ENCODE assay signal across 8 cellular contexts in genomic region chr4:2931765-2932560, GRCh38. TPM values are rescaled to one million over a fixed set of nuclear protein-coding genes. Genes with fewer than 3 reads are reported as not detected.
DNase-seq lines count a peak whose midpoint lies in the region; ATAC-seq and TF ChIP-seq lines count a peak whose summit lies in the region.

No MANE protein-coding gene starts in this region.

- H3K36me3 Mint-ChIP-seq in HFFc6 (ENCODE audit: low read depth): peaks cover 39% of the 10 kb centered on the region

- H3K4me3 ChIP-seq in SK-N-MC (no peak overlapping the region), body of pancreas (no peak overlapping the region), mucosa of stomach (ENCODE audit: low read length) (no peak overlapping the region), hepatocyte (no peak overlapping the region)

- H3K27ac ChIP-seq in SK-N-MC: peak overlapping the region; percentile 46
- H3K27ac ChIP-seq in body of pancreas: peak overlapping the region in 2 of 4 donors; percentile 77 to 92
- H3K27ac ChIP-seq in hepatocyte: no peak overlapping the region

- H3K9me3 Mint-ChIP-seq in HFFc6: no peaks in the 10 kb centered on the region; the same call in 1 of the 2 replicates

- H3K79me2 ChIP-seq in hepatocyte: peaks cover 28% of the 10 kb centered on the region

- H3K27me3 Mint-ChIP-seq in HFFc6 (ENCODE audit: insufficient read depth): peaks cover 4% of the 10 kb centered on the region; the same call in 1 of the 2 replicates

- H3K9me3 ChIP-seq in SK-N-MC (ENCODE audit: low read depth, low read length) (no peaks in the 10 kb centered on the region), body of pancreas (no peaks in the 10 kb centered on the region), mucosa of stomach (ENCODE audit: control insufficient read depth, low read length) (no peaks in the 10 kb centered on the region), hepatocyte (ENCODE audit: low read depth) (no peaks in the 10 kb centered on the region)

- peaks cover 9% of the 10 kb centered on the region; the same call in 1 of the 2 replicates for H3K36me3 ChIP-seq in SK-N-MC (ENCODE audit: insufficient read depth, low read length)
- H3K36me3 ChIP-seq in body of pancreas (replicated peaks in 1 of 2; ENCODE audit: insufficient read depth in 1 of 2, low read depth in 2 of 2): peaks cover 0 to 3% of the 10 kb centered on the region in 2 donors
- peaks cover 22% of the 10 kb centered on the region for H3K36me3 ChIP-seq in mucosa of stomach (ENCODE audit: control insufficient read depth, insufficient read depth, low read length)
- no peaks in the 10 kb centered on the region for H3K36me3 ChIP-seq in hepatocyte (replicated peaks; ENCODE audit: insufficient read depth, low read depth)

- TF ChIP-seq CTCF in GM12874 (IDR thresholded peaks at IDR 0.05; ENCODE audit: insufficient read depth, low read depth, low read length): peak; percentile 62
- no peak for TF ChIP-seq CTCF in HFFc6 (IDR thresholded peaks at IDR 0.05)
- no peak for TF ChIP-seq CTCF in body of pancreas (IDR thresholded peaks at IDR 0.05)
- TF ChIP-seq CTCF in hepatocyte (IDR thresholded peaks at IDR 0.05; ENCODE audit: poor library complexity): no peak

- TF ChIP-seq POLR2A in body of pancreas (IDR thresholded peaks at IDR 0.05): no peak

- no peak overlapping the region for H3K9ac ChIP-seq in SK-N-MC (ENCODE audit: insufficient read length)
- peak overlapping the region; percentile 45 for H3K9ac ChIP-seq in mucosa of stomach (ENCODE audit: low read length)

- no peak overlapping the region for H2AFZ ChIP-seq in hepatocyte

- H3K4me1 ChIP-seq in body of pancreas (peaks cover 56% of the 10 kb centered on the region), mucosa of stomach (ENCODE audit: control insufficient read depth, insufficient read depth, low read length) (peaks cover 57% of the 10 kb centered on the region), hepatocyte (ENCODE audit: insufficient read depth) (peaks cover 27% of the 10 kb centered on the region)

- no peak for DNase-seq in HFFc6
- no peak for DNase-seq in SK-N-MC (ENCODE audit: low read depth, low spot score)
- peak; percentile 18 to 68 (median 38) for DNase-seq in body of pancreas
- DNase-seq in OCI-M2 (lab: John Stamatoyannopoulos, UW; ENCODE audit: unreplicated experiment): no peak
- DNase-seq in hepatocyte (ENCODE audit: low spot score): no peak
- DNase-seq in DMS114 treated with DMSO at 0.1 percent for 48 hours (lab: John Stamatoyannopoulos, UW; ENCODE audit: unreplicated experiment): no peak

- peaks cover 23% of the 10 kb centered on the region for H3K4me1 Mint-ChIP-seq in HFFc6 (ENCODE audit: low read depth)

- peak overlapping the region; percentile 37; the same call in 1 of the 2 replicates for H3K4me3 Mint-ChIP-seq in HFFc6

- H3K4me2 ChIP-seq in hepatocyte: no peak overlapping the region

- ATAC-seq in body of pancreas: no peak

- H3K9me2 ChIP-seq in hepatocyte (replicated peaks; ENCODE audit: insufficient read depth): no peaks in the 10 kb centered on the region

- no peaks in the 10 kb centered on the region for H3K27me3 ChIP-seq in body of pancreas
- H3K27me3 ChIP-seq in mucosa of stomach (ENCODE audit: control insufficient read depth, insufficient read depth, low read length): no peaks in the 10 kb centered on the region
- H3K27me3 ChIP-seq in hepatocyte: no peaks in the 10 kb centered on the region

- H3K27ac Mint-ChIP-seq in HFFc6: peak overlapping the region; percentile 24; the same call in 1 of the 2 replicates

- intact Hi-C loops in body of pancreas (cut with DNase I): no loop called here

- H4K20me1 ChIP-seq in hepatocyte (ENCODE audit: insufficient read depth, poor library complexity, severe bottlenecking): no peaks in the 10 kb centered on the region

- 77 to 85% methylated on average over 21 to 35 of the region's 35 CpGs for WGBS in body of pancreas, 2 donors
- WGBS in hepatocyte (ENCODE audit: low lambda C conversion rate, missing lambda C conversion rate): 93% methylated on average over 31 of the region's 35 CpGs

RNA-seq across cellular contexts. Expression of gene NOP14, which starts 31.2 kb away (rescaled TPM):
- 10 to 100 TPM; 34.8 to 39.4 (median 37.0) TPM for total RNA-seq in HFFc6 (2021; fragmentation: NEBNext Ultra II Directional; extraction: Animal tissue kit (Norgen Biotek cat#: 25700))
- total RNA-seq in body of pancreas (10 to 100 TPM; 20.0 to 20.1 TPM), hepatocyte (18.2 and 22.7 TPM in 2 replicates)
- 18.8 and 21.7 TPM in 2 replicates for polyA plus RNA-seq in hepatocyte

RNA-seq across cellular contexts. Expression of gene GRK4, which starts 31.4 kb away (rescaled TPM):
- 1 to 10 TPM; 5.1 to 8.1 (median 6.7) TPM for total RNA-seq in HFFc6 (2021; fragmentation: NEBNext Ultra II Directional; extraction: Animal tissue kit (Norgen Biotek cat#: 25700))
- total RNA-seq in body of pancreas (10 to 100 TPM in 1 of 2 donors, 1 to 10 TPM in 1; 6.5 to 14.5 TPM), hepatocyte (4.9 and 5.4 TPM in 2 replicates)
- 5.5 and 6.1 TPM in 2 replicates for polyA plus RNA-seq in hepatocyte

Comparison
In these comparisons a context has a peak if more than half of its experiments do, and no peak if none do; other contexts are left out.
1. DNase-seq: peak in body of pancreas (4 of 4); none in HFFc6 (single experiment), SK-N-MC (single experiment), OCI-M2 (single experiment), hepatocyte (single experiment) and DMS114 treated with DMSO at 0.1 percent for 48 hours (single experiment).